ENCODE assay signal across 9 cellular contexts in genomic region chrX:41189156-41189555, GRCh38.
"Had no signal": no experiment of that assay in that cellular context is flagged by ENCODE, and none has a peak within 500 bp of the region (broad histone marks: within the 10 kb centered on the region; RNA-seq: fewer than 3 reads in every experiment).

No MANE protein-coding gene starts in this region.

- H3K4me3 Mint-ChIP-seq: HFFc6, IgD-negative memory B cell had no signal

- H3K4me3 ChIP-seq: GM23248, HAP-1 had no signal

- ATAC-seq: HCT116, HepG2 had no signal

- H3K27ac Mint-ChIP-seq: HFFc6, IgD-negative memory B cell had no signal

- DNase-seq: GM23248, GOT3, H7, HFFc6 had no signal

- H3K27ac ChIP-seq: GM23248, HL-60 had no signal

- H3K27me3 Mint-ChIP-seq: IgD-negative memory B cell had no signal

- H3K9me3 ChIP-seq: HAP-1 had no signal
